Comparison of ENCODE assay signal across 8 cellular contexts in genomic region chr5:53095931-53096525, GRCh38. TPM values are rescaled to one million over a fixed set of nuclear protein-coding genes. Genes with fewer than 3 reads are reported as not detected.
DNase-seq lines count a peak whose midpoint lies in the region; ATAC-seq and TF ChIP-seq lines count a peak whose summit lies in the region.

No MANE protein-coding gene starts in this region.

- no peaks in the 10 kb centered on the region for H3K9me3 ChIP-seq in heart right ventricle

- no peaks in the 10 kb centered on the region for H3K9me3 Mint-ChIP-seq in activated naive CD8-positive, alpha-beta T cell treated with anti-CD3 and anti-CD28 coated beads for 36 hours

- no peaks in the 10 kb centered on the region for H3K27me3 Mint-ChIP-seq in activated naive CD8-positive, alpha-beta T cell treated with anti-CD3 and anti-CD28 coated beads for 36 hours

- no peak overlapping the region for H3K4me3 Mint-ChIP-seq in activated naive CD8-positive, alpha-beta T cell treated with anti-CD3 and anti-CD28 coated beads for 36 hours

- peaks cover 0 to 5% (median 0%) of the 10 kb centered on the region in 9 donors for H3K4me1 ChIP-seq in heart right ventricle

- peak; percentile 59 for DNase-seq in DMS53 (lab: John Stamatoyannopoulos, UW)
- DNase-seq in KG1 (lab: John Stamatoyannopoulos, UW), result peak; percentile 7
- DNase-seq in SKM-1 treated with dmso at 0.1 percent for 144 hours (lab: John Stamatoyannopoulos, UW; ENCODE audit: unreplicated experiment), result peak; percentile 41
- DNase-seq in activated naive CD8-positive, alpha-beta T cell treated with anti-CD3 and anti-CD28 coated beads for 36 hours, result peak; percentile 54
- DNase-seq in heart right ventricle, result peak in 1 of 2 donors; percentile 69
- DNase-seq in sciatic nerve (ENCODE audit: low spot score), result peak; percentile 76
- DNase-seq in mesenteric fat pad (ENCODE audit: low spot score), result no peak

- H3K36me3 ChIP-seq in heart right ventricle, result peaks cover 0 to 57% (median 33%) of the 10 kb centered on the region in 9 donors

- peak; percentile 78 to 95 (median 87) for TF ChIP-seq CTCF in heart right ventricle (IDR thresholded peaks at IDR 0.05)

- no peak overlapping the region for H3K27ac Mint-ChIP-seq in activated naive CD8-positive, alpha-beta T cell treated with anti-CD3 and anti-CD28 coated beads for 36 hours

- ATAC-seq in GM21381 (IDR thresholded peaks at IDR 0.05; ENCODE audit: unreplicated experiment) (peak; percentile 76), heart right ventricle (peak; percentile 47 to 88 (median 65)), sciatic nerve (peak; percentile 67)

- no peak overlapping the region for H3K27ac ChIP-seq in heart right ventricle

- intact Hi-C loops in heart right ventricle (cut with DNase I) (loop anchor here in 9 of 10 donors (1.0 to 10.0 kb wide), 8 partner anchors 144 to 431 kb away; partner anchors contain the start of genes ITGA1 (in 1 of the 9) and PELO (in 1 of the 9)), sciatic nerve (cut with DNase I) (loop anchor here (10.0 kb wide), 1 partner anchor 141 kb away; no protein-coding TSS in a partner anchor)

- no peak overlapping the region for H3K4me3 ChIP-seq in heart right ventricle

- peaks cover 3% of the 10 kb centered on the region for H3K4me1 Mint-ChIP-seq in activated naive CD8-positive, alpha-beta T cell treated with anti-CD3 and anti-CD28 coated beads for 36 hours

- WGBS in heart right ventricle, 2 donors, result 8 to 13% methylated on average over 3 of the region's 3 CpGs

- no peaks in the 10 kb centered on the region for H3K27me3 ChIP-seq in heart right ventricle

- H3K36me3 Mint-ChIP-seq in activated naive CD8-positive, alpha-beta T cell treated with anti-CD3 and anti-CD28 coated beads for 36 hours, result peaks cover 4% of the 10 kb centered on the region

RNA-seq across cellular contexts. Expression of gene MOCS2, which starts 13.5 kb away (rescaled TPM):
- total RNA-seq in activated naive CD8-positive, alpha-beta T cell treated with anti-CD3 and anti-CD28 coated beads for 36 hours, result 10 to 100 TPM; 27.0 to 32.0 TPM
- total RNA-seq in heart right ventricle (100 to 1,000 TPM in 1 of 10 donors, 10 to 100 TPM in 9; 68.3 to 113 (median 80.3) TPM), sciatic nerve (41.4 TPM), mesenteric fat pad (27.9 TPM)
- polyA plus RNA-seq in heart right ventricle, result 100 to 1,000 TPM in 1 of 2 donors, 10 to 100 TPM in 1; 66.3 to 135 TPM
